In genomic region chr3:107476462-107476861, GRCh38 we compare ENCODE assay signal across 6 cellular contexts.
"Had no signal": no experiment of that assay in that cellular context is flagged by ENCODE, and none has a peak within 500 bp of the region (broad histone marks: within the 10 kb centered on the region; RNA-seq: fewer than 3 reads in every experiment).

No MANE protein-coding gene starts in this region.

- H2AFZ ChIP-seq: GM23248 had no signal

- DNase-seq: GM23248, H7, HCEC 1CT, IMR-90 had no signal

- FAIRE-seq: HTR-8/SVneo, K562 had no signal

- H3K9ac ChIP-seq: GM23248 had no signal

- H3K27ac ChIP-seq: GM23248 had no signal

- ATAC-seq: K562 had no signal

- H3K4me3 ChIP-seq: GM23248, K562 had no signal
